ENCODE assay signal across 17 cellular contexts in the genomic region with DNA sequence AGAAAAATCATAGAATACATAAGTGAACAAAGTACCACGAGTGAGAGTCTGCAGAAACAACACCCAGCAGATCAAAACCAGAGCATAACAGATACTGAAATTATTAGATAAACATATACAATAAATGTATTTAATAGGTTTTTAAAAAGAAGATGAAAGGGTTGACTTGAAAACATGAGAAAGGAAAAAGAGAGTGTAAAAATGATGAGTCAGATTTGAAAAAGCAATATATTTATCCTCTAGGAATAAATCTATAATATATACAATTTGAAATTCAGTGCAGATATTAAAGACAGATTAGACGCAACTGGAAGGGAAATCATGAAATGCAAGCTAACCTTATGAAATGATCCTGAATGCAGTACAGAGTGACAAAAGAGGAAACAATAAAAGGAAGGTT.
DNase-seq lines count a peak whose midpoint lies in the region; ATAC-seq and TF ChIP-seq lines count a peak whose summit lies in the region.
"Had no signal": no experiment of that assay in that cellular context is flagged by ENCODE, and none has a peak within 500 bp of the region (broad histone marks: within the 10 kb centered on the region; RNA-seq: fewer than 3 reads in every experiment).

No MANE protein-coding gene starts in this region.

- POLR2A ChIA-PET in Panc1 (lab: Charles Lee): no interaction called here

- no peak overlapping the region for H2BK5ac ChIP-seq in mesendoderm (ENCODE audit: low read length)

- no peaks in the 10 kb centered on the region for H3K79me1 ChIP-seq in mesendoderm (ENCODE audit: low read length)

- H3K27me3 ChIP-seq in Panc1 (ENCODE audit: control insufficient read depth, insufficient read depth, low read length) (no peaks in the 10 kb centered on the region), smooth muscle cell (ENCODE audit: low read depth) (no peaks in the 10 kb centered on the region), mesendoderm (ENCODE audit: insufficient read depth, low read length, poor library complexity) (no peaks in the 10 kb centered on the region)
- H3K27me3 ChIP-seq: BLaER1 treated with 17β-estradiol and CSF1 and Interleukin-3, amounts not matched to agents 10 nM and 100 nM; SJCRH30 had no signal

- no peak for ATAC-seq in Panc1
- no peak for ATAC-seq in GM18502 (IDR thresholded peaks at IDR 0.05; ENCODE audit: poor library complexity, unreplicated experiment)
- ATAC-seq: A549, SK-N-SH treated with all-trans-retinoic acid at 6 μM for 48 hours had no signal

- H3K27me3 Mint-ChIP-seq in HFFc6 (ENCODE audit: insufficient read depth): no peaks in the 10 kb centered on the region; the same call in 1 of the 2 replicates
- H3K27me3 Mint-ChIP-seq in chondrocyte (ENCODE audit: low read depth): no peaks in the 10 kb centered on the region
- H3K27me3 Mint-ChIP-seq: CD4-positive, alpha-beta T cell had no signal

- no peak overlapping the region for H3K23ac ChIP-seq in mesendoderm (ENCODE audit: low read length)

- WGBS in smooth muscle cell (ENCODE audit: low lambda C conversion rate): 67% methylated on average over 2 of the region's 2 CpGs
- whole genome bisulfite sequencing in mesendoderm (ENCODE audit: extremely low coverage, insufficient coverage, low lambda C conversion rate): no CpG with 5 or more reads among the region's 2 CpGs

- H3K4me1 Mint-ChIP-seq in HFFc6 (ENCODE audit: low read depth) (peaks cover 74% of the 10 kb centered on the region), chondrocyte (ENCODE audit: low read depth) (peaks cover 56% of the 10 kb centered on the region)

- no peak overlapping the region for H2BK15ac ChIP-seq in mesendoderm (replicated peaks; ENCODE audit: low read depth)

- H3K27ac ChIP-seq in Panc1 (ENCODE audit: low read length) (peak overlapping the region; percentile 69; the same call in 1 of the 2 replicates), smooth muscle cell (ENCODE audit: low read depth) (peak overlapping the region; percentile 85), mesendoderm (ENCODE audit: low read depth, low read length) (no peak overlapping the region)
- H3K27ac ChIP-seq: BLaER1 treated with 17β-estradiol and CSF1 and Interleukin-3, amounts not matched to agents 10 nM and 100 nM; SJCRH30 had no signal

- no peak overlapping the region for H2AK5ac ChIP-seq in mesendoderm (ENCODE audit: low read length)

- CTCF ChIA-PET in Panc1 (lab: Charles Lee): no interaction called here

- H3K4ac ChIP-seq in mesendoderm (ENCODE audit: low read depth, low read length): no peak overlapping the region

- H3K27ac Mint-ChIP-seq in HFFc6 (peak overlapping the region; percentile 79), chondrocyte (ENCODE audit: unreplicated experiment) (peak overlapping the region; percentile 49)
- H3K27ac Mint-ChIP-seq: CD4-positive, alpha-beta T cell had no signal

- no peaks in the 10 kb centered on the region for H3K79me2 ChIP-seq in smooth muscle cell (ENCODE audit: low read depth)
- H3K79me2 ChIP-seq in mesendoderm (ENCODE audit: control insufficient read depth, insufficient read depth, low read length): no peaks in the 10 kb centered on the region

- no peak overlapping the region for H2BK120ac ChIP-seq in mesendoderm (ENCODE audit: low read depth, low read length)

- no peaks in the 10 kb centered on the region for H4K20me1 ChIP-seq in smooth muscle cell (ENCODE audit: low read depth)
- H4K20me1 ChIP-seq: BLaER1 treated with 17β-estradiol and CSF1 and Interleukin-3, amounts not matched to agents 10 nM and 100 nM had no signal

- H3K4me1 ChIP-seq in Panc1 (ENCODE audit: control insufficient read depth, insufficient read depth, low read length) (peaks cover 9% of the 10 kb centered on the region), smooth muscle cell (ENCODE audit: low read depth) (peaks cover 28% of the 10 kb centered on the region), mesendoderm (ENCODE audit: control insufficient read depth, low read depth, low read length) (peaks cover 3% of the 10 kb centered on the region)

- no peak overlapping the region for H4K8ac ChIP-seq in mesendoderm (ENCODE audit: low read depth, low read length)

- H3K4me3 ChIP-seq in Panc1 (ENCODE audit: low read depth in 2 of 2, low read length in 2 of 2) (no peak overlapping the region), smooth muscle cell (no peak overlapping the region), mesendoderm (ENCODE audit: low read length) (no peak overlapping the region)
- H3K4me3 ChIP-seq: A549; BLaER1 treated with 17β-estradiol and CSF1 and Interleukin-3, amounts not matched to agents 10 nM and 100 nM; SJCRH30 had no signal

- no TSS peak for BruUV-seq in Panc1 (replicated peaks; lab: Mats Ljungman, UMichigan)

- no peaks in the 10 kb centered on the region for H3K9me3 ChIP-seq in Panc1 (ENCODE audit: control insufficient read depth, insufficient read depth, low read depth, low read length)
- H3K9me3 ChIP-seq in smooth muscle cell (replicated peaks; ENCODE audit: low read depth): no peaks in the 10 kb centered on the region
- H3K9me3 ChIP-seq: A549, SJCRH30 had no signal

- no peak for TF ChIP-seq CTCF in HFFc6 (IDR thresholded peaks at IDR 0.05)
- TF ChIP-seq CTCF in Panc1 (IDR thresholded peaks at IDR 0.05): no peak
- no peak for TF ChIP-seq CTCF in chondrocyte (IDR thresholded peaks at IDR 0.05)
- no peak for TF ChIP-seq CTCF in smooth muscle cell (IDR thresholded peaks at IDR 0.05; ENCODE audit: borderline replicate concordance, insufficient read depth, poor library complexity, severe bottlenecking)

- no peaks in the 10 kb centered on the region for H3K36me3 ChIP-seq in Panc1 (ENCODE audit: control insufficient read depth, insufficient read depth, low read length)
- H3K36me3 ChIP-seq in smooth muscle cell (ENCODE audit: low read depth): no peaks in the 10 kb centered on the region
- no peaks in the 10 kb centered on the region for H3K36me3 ChIP-seq in mesendoderm (ENCODE audit: control insufficient read depth, insufficient read depth, low read length)
- H3K36me3 ChIP-seq: BLaER1 treated with 17β-estradiol and CSF1 and Interleukin-3, amounts not matched to agents 10 nM and 100 nM; SJCRH30 had no signal

- H3K56ac ChIP-seq in mesendoderm (ENCODE audit: low read length): no peak overlapping the region

- H4K5ac ChIP-seq in mesendoderm (ENCODE audit: low read length): no peak overlapping the region

- H3K36me3 Mint-ChIP-seq in HFFc6 (ENCODE audit: low read depth) (peaks cover under 1% of the 10 kb centered on the region; the same call in 1 of the 2 replicates), chondrocyte (ENCODE audit: low read depth) (no peaks in the 10 kb centered on the region)

- H3K9me3 Mint-ChIP-seq in HFFc6: no peaks in the 10 kb centered on the region
- peaks cover 5% of the 10 kb centered on the region for H3K9me3 Mint-ChIP-seq in chondrocyte (ENCODE audit: low read depth)
- H3K9me3 Mint-ChIP-seq: CD4-positive, alpha-beta T cell had no signal

- H3K18ac ChIP-seq in mesendoderm (ENCODE audit: low read length): no peak overlapping the region

- no peak overlapping the region for H2AFZ ChIP-seq in smooth muscle cell (ENCODE audit: low read depth)

- peaks cover 20% of the 10 kb centered on the region for H3F3A ChIP-seq in smooth muscle cell (ENCODE audit: low read depth)

- H3K4me2 ChIP-seq in smooth muscle cell: no peak overlapping the region
- H3K4me2 ChIP-seq in mesendoderm (ENCODE audit: low read length): no peak overlapping the region
- H3K4me2 ChIP-seq: A549; BLaER1 treated with 17β-estradiol and CSF1 and Interleukin-3, amounts not matched to agents 10 nM and 100 nM had no signal

- intact Hi-C loops in Panc1 (cut with micrococcal nuclease; ENCODE audit: unreplicated experiment): no loop called here

- H3K9ac ChIP-seq in smooth muscle cell (ENCODE audit: low read depth): no peak overlapping the region
- H3K9ac ChIP-seq in mesendoderm (ENCODE audit: low read length): no peak overlapping the region
- H3K9ac ChIP-seq: BLaER1 treated with 17β-estradiol and CSF1 and Interleukin-3, amounts not matched to agents 10 nM and 100 nM had no signal

- no peak overlapping the region for H3K4me3 Mint-ChIP-seq in HFFc6
- no peak overlapping the region for H3K4me3 Mint-ChIP-seq in chondrocyte (ENCODE audit: unreplicated experiment)
- H3K4me3 Mint-ChIP-seq: CD4-positive, alpha-beta T cell had no signal

- in situ Hi-C loops in Panc1 (cut with HindIII; ENCODE audit: low pct_unique_long_range_greater_than_20kb, low sequenced_read_pairs): no loop called here

- DNase-seq in HFFc6: no peak
- no peak for DNase-seq in Panc1 (ENCODE audit: low read depth, low spot score)
- no peak for DNase-seq in chondrocyte (ENCODE audit: low spot score)
- DNase-seq in smooth muscle cell (lab: John Stamatoyannopoulos, UW; ENCODE audit: unreplicated experiment): no peak
- no peak for DNase-seq in mesendoderm
- no peak for DNase-seq in activated effector memory CD4-positive, alpha-beta T cell treated with Interleukin-2 at 50 U/mL for 16 hours
- DNase-seq: AML-193; CD4-positive, alpha-beta T cell; Karpas-422; NCI-H2029; NCI-H446 treated with DMSO at 0.1 percent for 48 hours; NCI-H526; SJCRH30 had no signal
